9 cellular contexts compared by ENCODE assay signal in the genomic region with DNA sequence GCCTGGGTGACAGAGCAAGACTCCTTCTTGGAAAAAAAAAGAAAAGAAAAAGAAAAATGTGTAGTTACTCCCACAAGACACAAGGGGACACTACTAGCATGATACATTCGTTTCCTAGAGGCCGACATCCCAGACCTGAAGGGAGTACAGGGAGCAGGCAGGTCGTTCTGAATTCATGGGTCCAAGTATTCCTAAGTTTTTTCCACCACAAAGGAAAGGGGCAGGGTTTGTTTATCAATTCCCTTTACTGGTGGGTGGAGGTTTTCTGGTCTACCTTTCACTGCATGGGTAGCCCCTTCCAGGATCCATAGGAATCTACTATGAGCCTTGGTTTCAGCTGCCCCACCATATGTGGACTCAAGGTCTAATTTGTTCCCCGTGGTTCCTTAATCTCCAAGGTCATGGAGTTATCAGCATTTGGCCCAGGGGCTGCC. TPM values are rescaled to one million over a fixed set of nuclear protein-coding genes. Genes with fewer than 3 reads are reported as not detected.
DNase-seq lines count a peak whose midpoint lies in the region; ATAC-seq and TF ChIP-seq lines count a peak whose summit lies in the region.
"Had no signal": no experiment of that assay in that cellular context is flagged by ENCODE, and none has a peak within 500 bp of the region (broad histone marks: within the 10 kb centered on the region; RNA-seq: fewer than 3 reads in every experiment).

No MANE protein-coding gene starts in this region.

- H3K4me3 ChIP-seq in MG63 (no peak overlapping the region), PC-3 (ENCODE audit: low read length) (no peak overlapping the region), left lung (no peak overlapping the region), testis (no peak overlapping the region)

- WGBS in testis, 2 donors, result 20 to 30% methylated on average over 4 of the region's 4 CpGs

- no peaks in the 10 kb centered on the region for H3K79me2 ChIP-seq in PC-3 (ENCODE audit: low read length)

- no peaks in the 10 kb centered on the region for H3K9me2 ChIP-seq in PC-3 (replicated peaks; ENCODE audit: low read length)

- peaks cover 8% of the 10 kb centered on the region for H3K4me1 ChIP-seq in PC-3 (ENCODE audit: insufficient read depth, low read length)
- peaks cover 7 to 34% of the 10 kb centered on the region in 2 donors for H3K4me1 ChIP-seq in left lung
- H3K4me1 ChIP-seq in testis, result peaks cover 27% of the 10 kb centered on the region

- H3K27ac ChIP-seq in PC-3 (ENCODE audit: low read length), result peak overlapping the region; percentile 6; the same call in 1 of the 2 replicates
- H3K27ac ChIP-seq in left lung, result no peak overlapping the region
- H3K27ac ChIP-seq in testis, result peak overlapping the region; percentile 37 to 59

- peak overlapping the region; percentile 6; the same call in 1 of the 2 replicates for H3K9ac ChIP-seq in PC-3 (ENCODE audit: low read length)

- no TSS peak for BruUV-seq in PC-3 (replicated peaks; lab: Mats Ljungman, UMichigan)

- H3K36me3 Mint-ChIP-seq in activated CD8-positive, alpha-beta memory T cell treated with anti-CD3 and anti-CD28 coated beads, Interleukin-2, amount 10 ng/mL, durations not matched to agents 7 days and 5 days, result no peaks in the 10 kb centered on the region
- no peaks in the 10 kb centered on the region for H3K36me3 Mint-ChIP-seq in chondrocyte (ENCODE audit: low read depth)
- H3K36me3 Mint-ChIP-seq: activated naive CD4-positive, alpha-beta T cell treated with anti-CD3 and anti-CD28 coated beads, Interleukin-2, amount 50 U/mL, for 24 hours had no signal

- POLR2A ChIA-PET in PC-3 (lab: Charles Lee; ENCODE audit: unreplicated experiment), result no interaction called here

- H3K36me3 ChIP-seq in MG63 (no peaks in the 10 kb centered on the region), PC-3 (ENCODE audit: low read depth, low read length) (no peaks in the 10 kb centered on the region), left lung (no peaks in the 10 kb centered on the region), testis (ENCODE audit: low read depth, missing control alignments) (no peaks in the 10 kb centered on the region)

- H3K4me3 Mint-ChIP-seq in activated CD8-positive, alpha-beta memory T cell treated with anti-CD3 and anti-CD28 coated beads, Interleukin-2, amount 10 ng/mL, durations not matched to agents 7 days and 5 days, result no peak overlapping the region
- no peak overlapping the region for H3K4me3 Mint-ChIP-seq in chondrocyte (ENCODE audit: unreplicated experiment)
- H3K4me3 Mint-ChIP-seq: activated naive CD4-positive, alpha-beta T cell treated with anti-CD3 and anti-CD28 coated beads, Interleukin-2, amount 50 U/mL, for 24 hours had no signal

- ATAC-seq in activated CD8-positive, alpha-beta memory T cell treated with anti-CD3 and anti-CD28 coated beads, Interleukin-2, amount 10 ng/mL, durations not matched to agents 7 days and 5 days, result peak; percentile 78
- peak; percentile 63 for ATAC-seq in PC-3
- peak; percentile 86 for ATAC-seq in left lung
- ATAC-seq in HG02970 (IDR thresholded peaks at IDR 0.05; ENCODE audit: low FRiP score, unreplicated experiment), result no peak

- TF ChIP-seq POLR2A in testis (IDR thresholded peaks at IDR 0.05), result no peak

- peak overlapping the region; percentile 12; the same call in 1 of the 2 replicates for H3K4me2 ChIP-seq in PC-3 (ENCODE audit: low read length)

- no peaks in the 10 kb centered on the region for H4K20me1 ChIP-seq in PC-3 (ENCODE audit: low read length)

- intact Hi-C loops in PC-3 (cut with micrococcal nuclease) (loop anchor here (1.0 kb wide), 3 partner anchors 16 to 144 kb away; partner anchors contain the start of gene SLC25A45), left lung (cut with DNase I) (loop anchor here in 1 of 2 donors (2.0 kb wide), 1 partner anchor 148 kb away; no protein-coding TSS in a partner anchor), testis (cut with DNase I; ENCODE audit: low total_unique reads) (no loop called here)

- H3K4me1 Mint-ChIP-seq in activated CD8-positive, alpha-beta memory T cell treated with anti-CD3 and anti-CD28 coated beads, Interleukin-2, amount 10 ng/mL, durations not matched to agents 7 days and 5 days, result peaks cover 14% of the 10 kb centered on the region
- peaks cover 12% of the 10 kb centered on the region for H3K4me1 Mint-ChIP-seq in chondrocyte (ENCODE audit: low read depth)

- H3K27ac Mint-ChIP-seq in activated CD8-positive, alpha-beta memory T cell treated with anti-CD3 and anti-CD28 coated beads, Interleukin-2, amount 10 ng/mL, durations not matched to agents 7 days and 5 days, result no peak overlapping the region
- no peak overlapping the region for H3K27ac Mint-ChIP-seq in chondrocyte (ENCODE audit: unreplicated experiment)
- H3K27ac Mint-ChIP-seq: activated naive CD4-positive, alpha-beta T cell treated with anti-CD3 and anti-CD28 coated beads, Interleukin-2, amount 50 U/mL, for 24 hours had no signal

- TF ChIP-seq CTCF in PC-3 (conservative IDR thresholded peaks at IDR 0.05; ENCODE audit: low read depth, low read length) (peak; percentile 75), chondrocyte (IDR thresholded peaks at IDR 0.05) (peak; percentile 89), left lung (IDR thresholded peaks at IDR 0.05) (peak; percentile 53 to 80), testis (IDR thresholded peaks at IDR 0.05) (peak; percentile 70 to 91 (median 82))

- H3F3A ChIP-seq in PC-3 (ENCODE audit: low read length, unreplicated experiment), result no peaks in the 10 kb centered on the region

- CTCF ChIA-PET in activated CD8-positive, alpha-beta memory T cell treated with anti-CD3 and anti-CD28 coated beads, Interleukin-2, amount 10 ng/mL, durations not matched to agents 7 days and 5 days (lab: Charles Lee), result interaction anchor here (1.0 to 5.0 kb wide), 5 partner anchors 13 to 206 kb away, joined by 3 to 27 read pairs (median 6); partner anchors contain the start of gene FAM89B
- CTCF ChIA-PET in PC-3 (lab: Charles Lee), result no interaction called here

- H3K27me3 ChIP-seq in MG63 (no peaks in the 10 kb centered on the region), PC-3 (ENCODE audit: low read length) (no peaks in the 10 kb centered on the region), left lung (no peaks in the 10 kb centered on the region), testis (no peaks in the 10 kb centered on the region)

- H3K9me3 ChIP-seq in MG63, result no peaks in the 10 kb centered on the region
- H3K9me3 ChIP-seq in PC-3 (ENCODE audit: low read length), result no peaks in the 10 kb centered on the region
- no peaks in the 10 kb centered on the region for H3K9me3 ChIP-seq in left lung
- H3K9me3 ChIP-seq in testis, result no peaks in the 10 kb centered on the region

- H3K9me3 Mint-ChIP-seq in activated CD8-positive, alpha-beta memory T cell treated with anti-CD3 and anti-CD28 coated beads, Interleukin-2, amount 10 ng/mL, durations not matched to agents 7 days and 5 days (ENCODE audit: low read depth), result no peaks in the 10 kb centered on the region
- no peaks in the 10 kb centered on the region for H3K9me3 Mint-ChIP-seq in chondrocyte (ENCODE audit: low read depth)
- H3K9me3 Mint-ChIP-seq: activated naive CD4-positive, alpha-beta T cell treated with anti-CD3 and anti-CD28 coated beads, Interleukin-2, amount 50 U/mL, for 24 hours had no signal

- no peak for DNase-seq in activated CD8-positive, alpha-beta memory T cell treated with anti-CD3 and anti-CD28 coated beads, Interleukin-2, amount 10 ng/mL, durations not matched to agents 7 days and 5 days
- DNase-seq in activated CD8-positive, alpha-beta memory T cell treated with anti-CD3 and anti-CD28 coated beads for 24 hours, result no peak
- DNase-seq in MG63 (peak; percentile 41), PC-3 (peak; percentile 86), chondrocyte (ENCODE audit: low spot score) (no peak), left lung (no peak), testis (peak; percentile 68)

- peak overlapping the region; percentile 36 for H2AFZ ChIP-seq in PC-3 (ENCODE audit: low read length)

- H3K27me3 Mint-ChIP-seq in activated CD8-positive, alpha-beta memory T cell treated with anti-CD3 and anti-CD28 coated beads, Interleukin-2, amount 10 ng/mL, durations not matched to agents 7 days and 5 days, result no peaks in the 10 kb centered on the region
- H3K27me3 Mint-ChIP-seq in chondrocyte (ENCODE audit: low read depth), result no peaks in the 10 kb centered on the region
- H3K27me3 Mint-ChIP-seq: activated naive CD4-positive, alpha-beta T cell treated with anti-CD3 and anti-CD28 coated beads, Interleukin-2, amount 50 U/mL, for 24 hours had no signal

RNA-seq across cellular contexts. Expression of gene TIGD3, which starts 11.8 kb away (rescaled TPM):
- 1 to 10 TPM; 1.1 TPM for total RNA-seq in activated CD8-positive, alpha-beta memory T cell treated with anti-CD3 and anti-CD28 coated beads, Interleukin-2, amount 10 ng/mL, durations not matched to agents 7 days and 5 days
- 0.36 and 2.2 TPM in 2 replicates for total RNA-seq in MG63 (2014; rRNA removed; shearing (Covaris generic); ENCODE audit: low replicate concordance)
- total RNA-seq in PC-3 (2014; rRNA removed) (1.3 and 1.6 TPM in 2 replicates), chondrocyte (0.10 to 0.18 TPM in 2 of 3 replicates, not detected in the other), left lung (under 1 TPM; 0.21 to 0.32 TPM), testis (1 to 10 TPM; 5.3 to 7.6 TPM)
- 7.1 TPM for polyA plus RNA-seq in testis (ENCODE audit: insufficient read depth, low read depth, low replicate concordance)

RNA-seq across cellular contexts. Expression of gene SLC25A45, which starts 16.1 kb away (rescaled TPM):
- total RNA-seq in activated CD8-positive, alpha-beta memory T cell treated with anti-CD3 and anti-CD28 coated beads, Interleukin-2, amount 10 ng/mL, durations not matched to agents 7 days and 5 days, result 10 to 100 TPM; 19.4 to 25.1 TPM
- total RNA-seq in MG63 (2014; rRNA removed; shearing (Covaris generic); ENCODE audit: low replicate concordance), result 1.9 TPM in 2 replicates
- total RNA-seq in PC-3 (2014; rRNA removed), result 12.7 and 13.1 TPM in 2 replicates
- 11.7 to 14.4 TPM (median 13.1 TPM) in 3 replicates for total RNA-seq in chondrocyte
- 1 to 10 TPM; 8.4 to 9.8 TPM for total RNA-seq in left lung
- 10 to 100 TPM; 10.1 to 10.6 TPM for total RNA-seq in testis
- 8.0 TPM for polyA plus RNA-seq in testis (ENCODE audit: insufficient read depth, low read depth, low replicate concordance)

RNA-seq across cellular contexts. Expression of gene FRMD8, which starts 20.1 kb away (rescaled TPM):
- 10 to 100 TPM; 52.0 to 56.7 TPM for total RNA-seq in activated CD8-positive, alpha-beta memory T cell treated with anti-CD3 and anti-CD28 coated beads, Interleukin-2, amount 10 ng/mL, durations not matched to agents 7 days and 5 days
- total RNA-seq in MG63 (2014; rRNA removed; shearing (Covaris generic); ENCODE audit: low replicate concordance), result 25.9 and 44.1 TPM in 2 replicates
- 68.3 and 93.2 TPM in 2 replicates for total RNA-seq in PC-3 (2014; rRNA removed)
- total RNA-seq in chondrocyte, result 43.6 to 49.6 TPM (median 45.5 TPM) in 3 replicates
- total RNA-seq in left lung, result 10 to 100 TPM; 31.7 to 31.9 TPM
- 100 to 1,000 TPM in 1 of 2 donors, 10 to 100 TPM in 1; 92.5 to 118 TPM for total RNA-seq in testis
- 31.4 TPM for polyA plus RNA-seq in testis (ENCODE audit: insufficient read depth, low read depth, low replicate concordance)

RNA-seq across cellular contexts. Expression of gene DPF2, which starts 32.7 kb away (rescaled TPM):
- total RNA-seq in activated CD8-positive, alpha-beta memory T cell treated with anti-CD3 and anti-CD28 coated beads, Interleukin-2, amount 10 ng/mL, durations not matched to agents 7 days and 5 days, result 10 to 100 TPM; 81.4 to 87.2 TPM
- 57.9 and 78.1 TPM in 2 replicates for total RNA-seq in MG63 (2014; rRNA removed; shearing (Covaris generic); ENCODE audit: low replicate concordance)
- total RNA-seq in PC-3 (2014; rRNA removed) (45.8 and 63.1 TPM in 2 replicates), chondrocyte (49.7 to 52.3 TPM (median 49.9 TPM) in 3 replicates), left lung (10 to 100 TPM; 47.4 to 51.4 TPM), testis (10 to 100 TPM; 86.8 to 91.2 TPM)
- polyA plus RNA-seq in testis (ENCODE audit: insufficient read depth, low read depth, low replicate concordance), result 94.5 TPM

RNA-seq across cellular contexts. Expression of gene CDC42EP2, which starts 51.7 kb away (rescaled TPM):
- total RNA-seq in activated CD8-positive, alpha-beta memory T cell treated with anti-CD3 and anti-CD28 coated beads, Interleukin-2, amount 10 ng/mL, durations not matched to agents 7 days and 5 days, result 1 to 10 TPM in 1 of 2 experiments, not detected in 1; 1.4 TPM
- 10.3 and 19.1 TPM in 2 replicates for total RNA-seq in MG63 (2014; rRNA removed; shearing (Covaris generic); ENCODE audit: low replicate concordance)
- total RNA-seq in PC-3 (2014; rRNA removed), result 16.6 and 25.7 TPM in 2 replicates
- 7.3 to 12.8 TPM (median 12.6 TPM) in 3 replicates for total RNA-seq in chondrocyte
- 10 to 100 TPM; 11.6 to 18.5 TPM for total RNA-seq in left lung
- total RNA-seq in testis, result 1 to 10 TPM; 3.5 to 4.4 TPM
- 5.1 TPM for polyA plus RNA-seq in testis (ENCODE audit: insufficient read depth, low read depth, low replicate concordance)

Comparison
In these comparisons a context has a peak if more than half of its experiments do, and no peak if none do; other contexts are left out.
1. DNase-seq: peak in MG63 (single experiment), PC-3 (single experiment) and testis (single experiment); none in activated CD8-positive, alpha-beta memory T cell treated with anti-CD3 and anti-CD28 coated beads, Interleukin-2, amount 10 ng/mL, durations not matched to agents 7 days and 5 days (single experiment), activated CD8-positive, alpha-beta memory T cell treated with anti-CD3 and anti-CD28 coated beads for 24 hours (single experiment), chondrocyte (single experiment) and left lung (0 of 2).
2. H3K27ac ChIP-seq: peak in PC-3 (single experiment) and testis (2 of 2); none in left lung (0 of 2).
3. Peak in every context shown above with its lines, with median percentiles within 50 percentile points of each other: CTCF ChIP-seq.